In genomic region chr1:941588-942383, GRCh38 we compare ENCODE assay signal across 1 cellular context.
A peak's percentile ranks its signal among the peaks of the same experiment; 100 is the strongest.
TF ChIP-seq lines count a peak whose summit lies in the region.

No MANE protein-coding gene starts in this region.

TF ChIP-seq in HepG2, 621 proteins besides CTCF, POLR2A, EP300 and RAD21 (continues in another document):
- TF ChIP-seq, protein P1, sequence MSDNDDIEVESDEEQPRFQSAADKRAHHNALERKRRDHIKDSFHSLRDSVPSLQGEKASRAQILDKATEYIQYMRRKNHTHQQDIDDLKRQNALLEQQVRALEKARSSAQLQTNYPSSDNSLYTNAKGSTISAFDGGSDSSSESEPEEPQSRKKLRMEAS (IDR thresholded peaks at IDR 0.05), result 0 out of 2 replicates have a peak, but pooled peaks have one; percentile 16
- TF ChIP-seq PAWR (CRISPR knock-in tag; IDR thresholded peaks at IDR 0.05; ENCODE audit: borderline replicate concordance), result no peak
- TF ChIP-seq HDAC6 (IDR thresholded peaks at IDR 0.05; ENCODE audit: low read depth, low read length), result no peak
- TF ChIP-seq, protein P2, sequence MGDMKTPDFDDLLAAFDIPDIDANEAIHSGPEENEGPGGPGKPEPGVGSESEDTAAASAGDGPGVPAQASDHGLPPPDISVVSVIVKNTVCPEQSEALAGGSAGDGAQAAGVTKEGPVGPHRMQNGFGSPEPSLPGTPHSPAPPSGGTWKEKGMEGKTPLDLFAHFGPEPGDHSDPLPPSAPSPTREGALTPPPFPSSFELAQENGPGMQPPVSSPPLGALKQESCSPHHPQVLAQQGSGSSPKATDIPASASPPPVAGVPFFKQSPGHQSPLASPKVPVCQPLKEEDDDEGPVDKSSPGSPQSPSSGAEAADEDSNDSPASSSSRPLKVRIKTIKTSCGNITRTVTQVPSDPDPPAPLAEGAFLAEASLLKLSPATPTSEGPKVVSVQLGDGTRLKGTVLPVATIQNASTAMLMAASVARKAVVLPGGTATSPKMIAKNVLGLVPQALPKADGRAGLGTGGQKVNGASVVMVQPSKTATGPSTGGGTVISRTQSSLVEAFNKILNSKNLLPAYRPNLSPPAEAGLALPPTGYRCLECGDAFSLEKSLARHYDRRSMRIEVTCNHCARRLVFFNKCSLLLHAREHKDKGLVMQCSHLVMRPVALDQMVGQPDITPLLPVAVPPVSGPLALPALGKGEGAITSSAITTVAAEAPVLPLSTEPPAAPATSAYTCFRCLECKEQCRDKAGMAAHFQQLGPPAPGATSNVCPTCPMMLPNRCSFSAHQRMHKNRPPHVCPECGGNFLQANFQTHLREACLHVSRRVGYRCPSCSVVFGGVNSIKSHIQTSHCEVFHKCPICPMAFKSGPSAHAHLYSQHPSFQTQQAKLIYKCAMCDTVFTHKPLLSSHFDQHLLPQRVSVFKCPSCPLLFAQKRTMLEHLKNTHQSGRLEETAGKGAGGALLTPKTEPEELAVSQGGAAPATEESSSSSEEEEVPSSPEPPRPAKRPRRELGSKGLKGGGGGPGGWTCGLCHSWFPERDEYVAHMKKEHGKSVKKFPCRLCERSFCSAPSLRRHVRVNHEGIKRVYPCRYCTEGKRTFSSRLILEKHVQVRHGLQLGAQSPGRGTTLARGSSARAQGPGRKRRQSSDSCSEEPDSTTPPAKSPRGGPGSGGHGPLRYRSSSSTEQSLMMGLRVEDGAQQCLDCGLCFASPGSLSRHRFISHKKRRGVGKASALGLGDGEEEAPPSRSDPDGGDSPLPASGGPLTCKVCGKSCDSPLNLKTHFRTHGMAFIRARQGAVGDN (CRISPR knock-in tag; IDR thresholded peaks at IDR 0.05), result peak; percentile 58
- TF ChIP-seq KDM4B (CRISPR knock-in tag; IDR thresholded peaks at IDR 0.05), result no peak
- no peak for TF ChIP-seq ZNF432 (CRISPR knock-in tag; IDR thresholded peaks at IDR 0.05; ENCODE audit: borderline replicate concordance)
- TF ChIP-seq SKI (IDR thresholded peaks at IDR 0.05; ENCODE audit: partially characterized antibody), result peak; percentile 48
- peak; percentile 22; the same call in 1 of the 2 replicates for TF ChIP-seq SP5 (CRISPR knock-in tag; IDR thresholded peaks at IDR 0.05; ENCODE audit: borderline replicate concordance, low read depth)
- TF ChIP-seq, protein P3, sequence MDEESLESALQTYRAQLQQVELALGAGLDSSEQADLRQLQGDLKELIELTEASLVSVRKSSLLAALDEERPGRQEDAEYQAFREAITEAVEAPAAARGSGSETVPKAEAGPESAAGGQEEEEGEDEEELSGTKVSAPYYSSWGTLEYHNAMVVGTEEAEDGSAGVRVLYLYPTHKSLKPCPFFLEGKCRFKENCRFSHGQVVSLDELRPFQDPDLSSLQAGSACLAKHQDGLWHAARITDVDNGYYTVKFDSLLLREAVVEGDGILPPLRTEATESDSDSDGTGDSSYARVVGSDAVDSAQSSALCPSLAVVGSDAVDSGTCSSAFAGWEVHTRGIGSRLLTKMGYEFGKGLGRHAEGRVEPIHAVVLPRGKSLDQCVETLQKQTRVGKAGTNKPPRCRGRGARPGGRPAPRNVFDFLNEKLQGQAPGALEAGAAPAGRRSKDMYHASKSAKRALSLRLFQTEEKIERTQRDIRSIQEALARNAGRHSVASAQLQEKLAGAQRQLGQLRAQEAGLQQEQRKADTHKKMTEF (CRISPR knock-in tag; IDR thresholded peaks at IDR 0.05), result peak; percentile 17; the same call in 1 of the 2 replicates
- TF ChIP-seq NR1H2 (CRISPR knock-in tag; IDR thresholded peaks at IDR 0.05; ENCODE audit: borderline replicate concordance, low read depth), result no peak
- TF ChIP-seq ZFP36L1 (CRISPR knock-in tag; IDR thresholded peaks at IDR 0.05), result no peak
- TF ChIP-seq KDM2A (CRISPR knock-in tag; IDR thresholded peaks at IDR 0.05; ENCODE audit: borderline replicate concordance, low read depth), result 0 out of 2 replicates have a peak, but pooled peaks have one; percentile 6
- TF ChIP-seq ZNF138 (CRISPR knock-in tag; IDR thresholded peaks at IDR 0.05; ENCODE audit: low read depth), result no peak
- peak; percentile 31; the same call in 1 of the 2 replicates for TF ChIP-seq ZNF281 (CRISPR knock-in tag; IDR thresholded peaks at IDR 0.05; ENCODE audit: borderline replicate concordance)
- no peak for TF ChIP-seq FOXJ3 (CRISPR knock-in tag; IDR thresholded peaks at IDR 0.05; ENCODE audit: borderline replicate concordance)
- TF ChIP-seq TARDBP (CRISPR knock-in tag; IDR thresholded peaks at IDR 0.05), result no peak
- no peak for TF ChIP-seq HNRNPL (IDR thresholded peaks at IDR 0.05; ENCODE audit: low read depth, low read length)
- TF ChIP-seq ZNF326 (CRISPR knock-in tag; IDR thresholded peaks at IDR 0.05; ENCODE audit: borderline replicate concordance), result no peak
- TF ChIP-seq PREB (CRISPR knock-in tag; IDR thresholded peaks at IDR 0.05), result no peak
- no peak for TF ChIP-seq E2F5 (CRISPR knock-in tag; conservative IDR thresholded peaks at IDR 0.05)
- TF ChIP-seq ZFX (CRISPR knock-in tag; IDR thresholded peaks at IDR 0.05; ENCODE audit: low read depth), result 0 out of 2 replicates have a peak, but pooled peaks have one; percentile 32
- TF ChIP-seq SYNCRIP (IDR thresholded peaks at IDR 0.05; ENCODE audit: insufficient read depth, low read depth, low read length), result no peak
- no peak for TF ChIP-seq ARNT (IDR thresholded peaks at IDR 0.05)
- TF ChIP-seq ZNF710 (CRISPR knock-in tag; IDR thresholded peaks at IDR 0.05; ENCODE audit: borderline replicate concordance), result no peak
- TF ChIP-seq, protein P4, sequence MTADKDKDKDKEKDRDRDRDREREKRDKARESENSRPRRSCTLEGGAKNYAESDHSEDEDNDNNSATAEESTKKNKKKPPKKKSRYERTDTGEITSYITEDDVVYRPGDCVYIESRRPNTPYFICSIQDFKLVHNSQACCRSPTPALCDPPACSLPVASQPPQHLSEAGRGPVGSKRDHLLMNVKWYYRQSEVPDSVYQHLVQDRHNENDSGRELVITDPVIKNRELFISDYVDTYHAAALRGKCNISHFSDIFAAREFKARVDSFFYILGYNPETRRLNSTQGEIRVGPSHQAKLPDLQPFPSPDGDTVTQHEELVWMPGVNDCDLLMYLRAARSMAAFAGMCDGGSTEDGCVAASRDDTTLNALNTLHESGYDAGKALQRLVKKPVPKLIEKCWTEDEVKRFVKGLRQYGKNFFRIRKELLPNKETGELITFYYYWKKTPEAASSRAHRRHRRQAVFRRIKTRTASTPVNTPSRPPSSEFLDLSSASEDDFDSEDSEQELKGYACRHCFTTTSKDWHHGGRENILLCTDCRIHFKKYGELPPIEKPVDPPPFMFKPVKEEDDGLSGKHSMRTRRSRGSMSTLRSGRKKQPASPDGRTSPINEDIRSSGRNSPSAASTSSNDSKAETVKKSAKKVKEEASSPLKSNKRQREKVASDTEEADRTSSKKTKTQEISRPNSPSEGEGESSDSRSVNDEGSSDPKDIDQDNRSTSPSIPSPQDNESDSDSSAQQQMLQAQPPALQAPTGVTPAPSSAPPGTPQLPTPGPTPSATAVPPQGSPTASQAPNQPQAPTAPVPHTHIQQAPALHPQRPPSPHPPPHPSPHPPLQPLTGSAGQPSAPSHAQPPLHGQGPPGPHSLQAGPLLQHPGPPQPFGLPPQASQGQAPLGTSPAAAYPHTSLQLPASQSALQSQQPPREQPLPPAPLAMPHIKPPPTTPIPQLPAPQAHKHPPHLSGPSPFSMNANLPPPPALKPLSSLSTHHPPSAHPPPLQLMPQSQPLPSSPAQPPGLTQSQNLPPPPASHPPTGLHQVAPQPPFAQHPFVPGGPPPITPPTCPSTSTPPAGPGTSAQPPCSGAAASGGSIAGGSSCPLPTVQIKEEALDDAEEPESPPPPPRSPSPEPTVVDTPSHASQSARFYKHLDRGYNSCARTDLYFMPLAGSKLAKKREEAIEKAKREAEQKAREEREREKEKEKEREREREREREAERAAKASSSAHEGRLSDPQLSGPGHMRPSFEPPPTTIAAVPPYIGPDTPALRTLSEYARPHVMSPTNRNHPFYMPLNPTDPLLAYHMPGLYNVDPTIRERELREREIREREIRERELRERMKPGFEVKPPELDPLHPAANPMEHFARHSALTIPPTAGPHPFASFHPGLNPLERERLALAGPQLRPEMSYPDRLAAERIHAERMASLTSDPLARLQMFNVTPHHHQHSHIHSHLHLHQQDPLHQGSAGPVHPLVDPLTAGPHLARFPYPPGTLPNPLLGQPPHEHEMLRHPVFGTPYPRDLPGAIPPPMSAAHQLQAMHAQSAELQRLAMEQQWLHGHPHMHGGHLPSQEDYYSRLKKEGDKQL (CRISPR knock-in tag; IDR thresholded peaks at IDR 0.05; ENCODE audit: low read depth), result no peak
- no peak for TF ChIP-seq ZNF510 (CRISPR knock-in tag; IDR thresholded peaks at IDR 0.05; ENCODE audit: low read depth)
- TF ChIP-seq ZNF33A (CRISPR knock-in tag; IDR thresholded peaks at IDR 0.05; ENCODE audit: borderline replicate concordance), result no peak
- TF ChIP-seq FOXA1 (IDR thresholded peaks at IDR 0.05), result no peak
- no peak for TF ChIP-seq FOXA1 (CRISPR knock-in tag; IDR thresholded peaks at IDR 0.05)
- TF ChIP-seq ZNF777 (CRISPR knock-in tag; IDR thresholded peaks at IDR 0.05), result 0 out of 2 replicates have a peak, but pooled peaks have one; percentile 32
- no peak for TF ChIP-seq ZNF615 (CRISPR knock-in tag; IDR thresholded peaks at IDR 0.05; ENCODE audit: borderline replicate concordance)
- no peak for TF ChIP-seq MAZ (IDR thresholded peaks at IDR 0.05; ENCODE audit: borderline replicate concordance, low read depth, low read length)
- TF ChIP-seq MAZ (CRISPR knock-in tag; IDR thresholded peaks at IDR 0.05; ENCODE audit: low read depth), result peak; percentile 64; the same call in 1 of the 2 replicates
- peak; percentile 49 for TF ChIP-seq AGO1 (IDR thresholded peaks at IDR 0.05; ENCODE audit: low read depth, low read length, poor library complexity, severe bottlenecking)
- TF ChIP-seq ARHGAP35 (CRISPR knock-in tag; IDR thresholded peaks at IDR 0.05; ENCODE audit: borderline replicate concordance), result no peak
- TF ChIP-seq, protein P5, sequence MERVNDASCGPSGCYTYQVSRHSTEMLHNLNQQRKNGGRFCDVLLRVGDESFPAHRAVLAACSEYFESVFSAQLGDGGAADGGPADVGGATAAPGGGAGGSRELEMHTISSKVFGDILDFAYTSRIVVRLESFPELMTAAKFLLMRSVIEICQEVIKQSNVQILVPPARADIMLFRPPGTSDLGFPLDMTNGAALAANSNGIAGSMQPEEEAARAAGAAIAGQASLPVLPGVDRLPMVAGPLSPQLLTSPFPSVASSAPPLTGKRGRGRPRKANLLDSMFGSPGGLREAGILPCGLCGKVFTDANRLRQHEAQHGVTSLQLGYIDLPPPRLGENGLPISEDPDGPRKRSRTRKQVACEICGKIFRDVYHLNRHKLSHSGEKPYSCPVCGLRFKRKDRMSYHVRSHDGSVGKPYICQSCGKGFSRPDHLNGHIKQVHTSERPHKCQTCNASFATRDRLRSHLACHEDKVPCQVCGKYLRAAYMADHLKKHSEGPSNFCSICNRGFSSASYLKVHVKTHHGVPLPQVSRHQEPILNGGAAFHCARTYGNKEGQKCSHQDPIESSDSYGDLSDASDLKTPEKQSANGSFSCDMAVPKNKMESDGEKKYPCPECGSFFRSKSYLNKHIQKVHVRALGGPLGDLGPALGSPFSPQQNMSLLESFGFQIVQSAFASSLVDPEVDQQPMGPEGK (CRISPR knock-in tag; IDR thresholded peaks at IDR 0.05), result peak; percentile 65; the same call in 1 of the 2 replicates
- TF ChIP-seq HNF4G (IDR thresholded peaks at IDR 0.05; ENCODE audit: borderline replicate concordance, low read depth, low read length), result no peak
- no peak for TF ChIP-seq HNF4G (CRISPR knock-in tag; IDR thresholded peaks at IDR 0.05; ENCODE audit: borderline replicate concordance, low read depth)
- peak; percentile 40; the same call in 1 of the 2 replicates for TF ChIP-seq TBX2 (CRISPR knock-in tag; IDR thresholded peaks at IDR 0.05; ENCODE audit: borderline replicate concordance)
- no peak for TF ChIP-seq HCFC1 (IDR thresholded peaks at IDR 0.05; ENCODE audit: low read depth, low read length)
- no peak for TF ChIP-seq LCORL (IDR thresholded peaks at IDR 0.05)
- no peak for TF ChIP-seq LCORL (CRISPR knock-in tag; IDR thresholded peaks at IDR 0.05)
